ENCODE assay signal across 10 cellular contexts in genomic region chr3:127792664-127793292, GRCh38. TPM values are rescaled to one million over a fixed set of nuclear protein-coding genes. Genes with fewer than 3 reads are reported as not detected.
A peak's percentile ranks its signal among the peaks of the same experiment; 100 is the strongest.
DNase-seq lines count a peak whose midpoint lies in the region; ATAC-seq and TF ChIP-seq lines count a peak whose summit lies in the region.
"Had no signal": no experiment of that assay in that cellular context is flagged by ENCODE, and none has a peak within 500 bp of the region (broad histone marks: within the 10 kb centered on the region; RNA-seq: fewer than 3 reads in every experiment).

No MANE protein-coding gene starts in this region.

- no peak for ATAC-seq in PC-3
- no peak for ATAC-seq in stimulated activated effector memory CD8-positive, alpha-beta T cell treated with anti-CD3 and anti-CD28 coated beads, Interleukin-12 subunit alpha, Interleukin-12 subunit beta, amount 100 ng/mL, for 72 hours

- H4K20me1 ChIP-seq in PC-3 (ENCODE audit: low read length), result no peaks in the 10 kb centered on the region

- no peak for TF ChIP-seq CTCF in Calu3 (IDR thresholded peaks at IDR 0.05; ENCODE audit: unreplicated experiment)
- no peak for TF ChIP-seq CTCF in PC-3 (conservative IDR thresholded peaks at IDR 0.05; ENCODE audit: low read depth, low read length)
- TF ChIP-seq CTCF in retinal pigment epithelial cell (conservative IDR thresholded peaks at IDR 0.05; ENCODE audit: low read depth, low read length), result no peak

- no peak overlapping the region for H3K27ac Mint-ChIP-seq in Calu3 (ENCODE audit: unreplicated experiment)
- no peak overlapping the region for H3K27ac Mint-ChIP-seq in stimulated activated effector memory CD8-positive, alpha-beta T cell treated with anti-CD3 and anti-CD28 coated beads, Interleukin-12 subunit alpha, Interleukin-12 subunit beta, amount 100 ng/mL, for 72 hours

- no peaks in the 10 kb centered on the region for H3K9me3 ChIP-seq in PC-3 (ENCODE audit: low read length)

- no peaks in the 10 kb centered on the region for H3K36me3 Mint-ChIP-seq in Calu3 (ENCODE audit: insufficient read depth, unreplicated experiment)
- H3K36me3 Mint-ChIP-seq in stimulated activated effector memory CD8-positive, alpha-beta T cell treated with anti-CD3 and anti-CD28 coated beads, Interleukin-12 subunit alpha, Interleukin-12 subunit beta, amount 100 ng/mL, for 72 hours, result no peaks in the 10 kb centered on the region

- no peak overlapping the region for H3K4me2 ChIP-seq in PC-3 (ENCODE audit: low read length)

- intact Hi-C loops in Calu3 (cut with micrococcal nuclease; ENCODE audit: unreplicated experiment) (loop anchor here (5.0 kb wide), 2 partner anchors 40 to 170 kb away; no protein-coding TSS in a partner anchor), PC-3 (cut with micrococcal nuclease) (no loop called here)

- H3K79me2 ChIP-seq in PC-3 (ENCODE audit: low read length), result peaks cover 27% of the 10 kb centered on the region

- peaks cover 34% of the 10 kb centered on the region for H3K4me1 ChIP-seq in PC-3 (ENCODE audit: insufficient read depth, low read length)

- CTCF ChIA-PET in Calu3 (lab: Charles Lee) (interaction anchor here (0.9 to 2.6 kb wide), 5 partner anchors 11 to 166 kb away, joined by 3 to 16 read pairs (median 4); no protein-coding TSS in a partner anchor), PC-3 (lab: Charles Lee) (no interaction called here)

- H3K9me3 Mint-ChIP-seq in Calu3 (ENCODE audit: low read depth, unreplicated experiment), result peaks cover 3% of the 10 kb centered on the region
- H3K9me3 Mint-ChIP-seq in stimulated activated effector memory CD8-positive, alpha-beta T cell treated with anti-CD3 and anti-CD28 coated beads, Interleukin-12 subunit alpha, Interleukin-12 subunit beta, amount 100 ng/mL, for 72 hours, result peaks cover 5% of the 10 kb centered on the region

- no peaks in the 10 kb centered on the region for H3K27me3 Mint-ChIP-seq in Calu3 (ENCODE audit: unreplicated experiment)

- no peak overlapping the region for H3K9ac ChIP-seq in PC-3 (ENCODE audit: low read length)

- H2AFZ ChIP-seq in PC-3 (ENCODE audit: low read length), result no peak overlapping the region

- H3K27me3 ChIP-seq in PC-3 (ENCODE audit: low read length), result no peaks in the 10 kb centered on the region

- H3K36me3 ChIP-seq in PC-3 (ENCODE audit: low read depth, low read length), result peaks cover 10% of the 10 kb centered on the region

- POLR2A ChIA-PET in PC-3 (lab: Charles Lee; ENCODE audit: unreplicated experiment), result interaction anchor here (0.6 kb wide), 1 partner anchor 95 kb away, joined by 5 read pairs; no protein-coding TSS in a partner anchor

- H3K4me1 Mint-ChIP-seq in Calu3 (ENCODE audit: low read depth, unreplicated experiment), result peaks cover 29% of the 10 kb centered on the region
- no peaks in the 10 kb centered on the region for H3K4me1 Mint-ChIP-seq in stimulated activated effector memory CD8-positive, alpha-beta T cell treated with anti-CD3 and anti-CD28 coated beads, Interleukin-12 subunit alpha, Interleukin-12 subunit beta, amount 100 ng/mL, for 72 hours

- no peaks in the 10 kb centered on the region for H3F3A ChIP-seq in PC-3 (ENCODE audit: low read length, unreplicated experiment)

- no peak overlapping the region for H3K4me3 ChIP-seq in PC-3 (ENCODE audit: low read length)
- no peak overlapping the region for H3K4me3 ChIP-seq in retinal pigment epithelial cell (ENCODE audit: low read length)

- no peaks in the 10 kb centered on the region for H3K9me2 ChIP-seq in PC-3 (replicated peaks; ENCODE audit: low read length)

- no peak overlapping the region for H3K4me3 Mint-ChIP-seq in Calu3 (ENCODE audit: low read depth, unreplicated experiment)
- H3K4me3 Mint-ChIP-seq in stimulated activated effector memory CD8-positive, alpha-beta T cell treated with anti-CD3 and anti-CD28 coated beads, Interleukin-12 subunit alpha, Interleukin-12 subunit beta, amount 100 ng/mL, for 72 hours, result no peak overlapping the region

- BruUV-seq in Calu3 (replicated peaks; lab: Mats Ljungman, UMichigan) (no TSS peak), PC-3 (replicated peaks; lab: Mats Ljungman, UMichigan) (no TSS peak)

- H3K27ac ChIP-seq in PC-3 (ENCODE audit: low read length), result no peak overlapping the region

- DNase-seq in Calu3 (peak; percentile 59), PC-3 (peak; percentile 71), fibroblast of the conjunctiva (ENCODE audit: low read depth) (peak; percentile 98), retinal pigment epithelial cell (ENCODE audit: low read depth) (peak; percentile 65), NCI-H748 treated with DMSO at 0.1 percent for 48 hours (lab: John Stamatoyannopoulos, UW) (no peak), UCSD-AML1 (lab: John Stamatoyannopoulos, UW; ENCODE audit: unreplicated experiment) (no peak)
- no peak for DNase-seq in stimulated activated effector memory CD8-positive, alpha-beta T cell treated with anti-CD3 and anti-CD28 coated beads, Interleukin-12 subunit alpha, Interleukin-12 subunit beta, amount 100 ng/mL, for 72 hours (ENCODE audit: low spot score in 2 of 2)
- DNase-seq in activated CD4-positive, alpha-beta T cell treated with anti-CD3 and anti-CD28 coated beads for 1 hour, result no peak
- DNase-seq: KG1 had no signal

RNA-seq across cellular contexts. Expression of gene MGLL, which starts 29.5 kb away (rescaled TPM):
- total RNA-seq in Calu3 (2022) (42.4 and 55.2 TPM in 2 replicates), PC-3 (2014; rRNA removed) (38.7 and 40.1 TPM in 2 replicates)
- total RNA-seq: G401 had no signal

Comparison
In these comparisons a context has a peak if more than half of its experiments do, and no peak if none do; other contexts are left out.
1. DNase-seq: peak in Calu3 (single experiment), PC-3 (single experiment), fibroblast of the conjunctiva (single experiment) and retinal pigment epithelial cell (single experiment); none in NCI-H748 treated with DMSO at 0.1 percent for 48 hours (single experiment), UCSD-AML1 (single experiment), stimulated activated effector memory CD8-positive, alpha-beta T cell treated with anti-CD3 and anti-CD28 coated beads, Interleukin-12 subunit alpha, Interleukin-12 subunit beta, amount 100 ng/mL, for 72 hours (0 of 2) and activated CD4-positive, alpha-beta T cell treated with anti-CD3 and anti-CD28 coated beads for 1 hour (single experiment).